ENCODE assay signal across 18 cellular contexts in the genomic region with DNA sequence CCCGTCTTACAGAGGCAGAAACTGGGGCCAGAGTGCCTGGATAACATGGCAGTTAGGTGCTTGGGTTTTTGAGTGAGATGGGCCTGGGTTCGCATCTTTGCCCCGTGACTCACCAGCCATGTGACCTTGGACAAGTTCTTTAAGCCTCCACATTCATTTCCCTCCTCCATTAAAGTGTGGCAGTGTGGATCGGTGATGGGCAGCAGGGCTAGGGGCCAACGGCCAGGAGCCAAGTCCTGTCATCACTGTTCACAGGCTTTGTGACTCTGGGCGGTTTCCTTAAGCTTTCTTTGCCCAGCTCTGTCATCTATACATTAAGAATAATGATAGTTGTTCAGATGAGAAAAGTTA.
DNase-seq lines count a peak whose midpoint lies in the region; ATAC-seq and TF ChIP-seq lines count a peak whose summit lies in the region.
"Had no signal": no experiment of that assay in that cellular context is flagged by ENCODE, and none has a peak within 500 bp of the region (broad histone marks: within the 10 kb centered on the region; RNA-seq: fewer than 3 reads in every experiment).

No MANE protein-coding gene starts in this region.

- peak; percentile 24 for DNase-seq in AG10803 (ENCODE audit: low read depth)
- peak; percentile 93 for DNase-seq in LHCN-M2 (ENCODE audit: low read depth)
- DNase-seq in astrocyte of the hippocampus (ENCODE audit: low read depth, low spot score) = peak; percentile 81
- DNase-seq in islet precursor cell = peak; percentile 83
- DNase-seq in NCI-H510A (lab: John Stamatoyannopoulos, UW) = no peak
- no peak for DNase-seq in NCI-H1436 (lab: John Stamatoyannopoulos, UW)
- DNase-seq in inferior parietal cortex (ENCODE audit: extremely low spot score) = no peak
- DNase-seq: activated CD4-positive, alpha-beta T cell treated with anti-CD3 and anti-CD28 coated beads for 4 hours; activated naive CD8-positive, alpha-beta T cell treated with anti-CD3 and anti-CD28 coated beads, Interleukin-2, amount 10 ng/mL, durations not matched to agents 7 days and 5 days; activated T-cell treated with anti-CD3 and anti-CD28 coated beads for 4 hours; erythroblast; hypothalamus; NCI-H524; stomach had no signal

- ATAC-seq in GM18861 (IDR thresholded peaks at IDR 0.05; ENCODE audit: unreplicated experiment) = no peak
- ATAC-seq: GM23338 had no signal

- TF ChIP-seq CTCF in AG10803 (conservative IDR thresholded peaks at IDR 0.05; ENCODE audit: low read length) = no peak

- H3K4me3 ChIP-seq in AG10803 (ENCODE audit: low read length) = no peak overlapping the region
- H3K4me3 ChIP-seq: coronary artery, GM23338, Peyer's patch, stomach had no signal

Comparison
In these comparisons a context has a peak if more than half of its experiments do, and no peak if none do; other contexts are left out.
1. DNase-seq: peak in AG10803 (single experiment), LHCN-M2 (single experiment), astrocyte of the hippocampus (single experiment) and islet precursor cell (single experiment); none in NCI-H510A (single experiment), NCI-H1436 (single experiment) and inferior parietal cortex (single experiment).